2 cellular contexts compared by ENCODE assay signal in the genomic region with DNA sequence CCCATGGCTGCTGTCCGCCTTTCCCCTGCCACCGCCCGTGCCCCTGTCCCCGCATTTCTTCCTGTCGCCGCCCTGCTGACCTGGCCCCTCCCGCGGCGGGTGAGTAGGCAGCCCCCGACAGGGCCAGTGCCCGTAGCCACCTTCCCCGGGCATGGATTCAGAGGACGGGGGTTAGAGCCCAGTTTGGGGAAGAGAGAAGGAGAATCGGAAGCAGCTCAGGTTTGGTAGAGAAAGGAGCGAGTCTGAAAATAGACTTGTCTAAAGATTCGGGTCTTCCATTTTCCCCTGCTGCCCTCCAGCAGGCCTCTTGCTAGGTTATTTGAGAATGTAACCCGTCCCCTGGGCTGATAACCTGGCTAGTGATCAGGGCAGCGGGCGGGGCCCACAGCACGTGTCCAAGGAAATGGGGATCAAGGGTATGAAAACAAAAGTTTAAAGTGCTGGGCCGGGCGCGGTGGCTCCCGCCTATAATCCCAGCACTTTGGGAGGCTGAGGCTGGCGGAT.
TF ChIP-seq lines count a peak whose summit lies in the region.

No MANE protein-coding gene starts in this region.

TF ChIP-seq in SK-N-SH, 30 proteins besides CTCF, POLR2A, EP300 and RAD21 (continued from another document):
- TF ChIP-seq, protein P1, sequence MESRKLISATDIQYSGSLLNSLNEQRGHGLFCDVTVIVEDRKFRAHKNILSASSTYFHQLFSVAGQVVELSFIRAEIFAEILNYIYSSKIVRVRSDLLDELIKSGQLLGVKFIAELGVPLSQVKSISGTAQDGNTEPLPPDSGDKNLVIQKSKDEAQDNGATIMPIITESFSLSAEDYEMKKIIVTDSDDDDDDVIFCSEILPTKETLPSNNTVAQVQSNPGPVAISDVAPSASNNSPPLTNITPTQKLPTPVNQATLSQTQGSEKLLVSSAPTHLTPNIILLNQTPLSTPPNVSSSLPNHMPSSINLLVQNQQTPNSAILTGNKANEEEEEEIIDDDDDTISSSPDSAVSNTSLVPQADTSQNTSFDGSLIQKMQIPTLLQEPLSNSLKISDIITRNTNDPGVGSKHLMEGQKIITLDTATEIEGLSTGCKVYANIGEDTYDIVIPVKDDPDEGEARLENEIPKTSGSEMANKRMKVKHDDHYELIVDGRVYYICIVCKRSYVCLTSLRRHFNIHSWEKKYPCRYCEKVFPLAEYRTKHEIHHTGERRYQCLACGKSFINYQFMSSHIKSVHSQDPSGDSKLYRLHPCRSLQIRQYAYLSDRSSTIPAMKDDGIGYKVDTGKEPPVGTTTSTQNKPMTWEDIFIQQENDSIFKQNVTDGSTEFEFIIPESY (IDR thresholded peaks at IDR 0.05; ENCODE audit: borderline replicate concordance, low read depth), result no peak
- TF ChIP-seq CHD2 (IDR thresholded peaks at IDR 0.05; ENCODE audit: low read length, partially characterized antibody) (no peak), NFIC (IDR thresholded peaks at IDR 0.05; ENCODE audit: borderline replicate concordance) (no peak)

TF ChIP-seq in SK-N-SH treated with all-trans-retinoic acid at 6 μM for 48 hours, 23 proteins besides CTCF, POLR2A, EP300 and RAD21 (continued from another document):
- TF ChIP-seq, protein P2, sequence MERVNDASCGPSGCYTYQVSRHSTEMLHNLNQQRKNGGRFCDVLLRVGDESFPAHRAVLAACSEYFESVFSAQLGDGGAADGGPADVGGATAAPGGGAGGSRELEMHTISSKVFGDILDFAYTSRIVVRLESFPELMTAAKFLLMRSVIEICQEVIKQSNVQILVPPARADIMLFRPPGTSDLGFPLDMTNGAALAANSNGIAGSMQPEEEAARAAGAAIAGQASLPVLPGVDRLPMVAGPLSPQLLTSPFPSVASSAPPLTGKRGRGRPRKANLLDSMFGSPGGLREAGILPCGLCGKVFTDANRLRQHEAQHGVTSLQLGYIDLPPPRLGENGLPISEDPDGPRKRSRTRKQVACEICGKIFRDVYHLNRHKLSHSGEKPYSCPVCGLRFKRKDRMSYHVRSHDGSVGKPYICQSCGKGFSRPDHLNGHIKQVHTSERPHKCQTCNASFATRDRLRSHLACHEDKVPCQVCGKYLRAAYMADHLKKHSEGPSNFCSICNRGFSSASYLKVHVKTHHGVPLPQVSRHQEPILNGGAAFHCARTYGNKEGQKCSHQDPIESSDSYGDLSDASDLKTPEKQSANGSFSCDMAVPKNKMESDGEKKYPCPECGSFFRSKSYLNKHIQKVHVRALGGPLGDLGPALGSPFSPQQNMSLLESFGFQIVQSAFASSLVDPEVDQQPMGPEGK (CRISPR knock-in tag; IDR thresholded peaks at IDR 0.05; ENCODE audit: borderline replicate concordance), result no peak
- TF ChIP-seq ZC3H10 (CRISPR knock-in tag; IDR thresholded peaks at IDR 0.05) (no peak), ZNF70 (CRISPR knock-in tag; IDR thresholded peaks at IDR 0.05) (no peak), CSRNP3 (CRISPR knock-in tag; IDR thresholded peaks at IDR 0.05) (no peak), BACH2 (CRISPR knock-in tag; IDR thresholded peaks at IDR 0.05; ENCODE audit: borderline replicate concordance) (no peak), CSDC2 (CRISPR knock-in tag; IDR thresholded peaks at IDR 0.05) (no peak), ZFP30 (CRISPR knock-in tag; IDR thresholded peaks at IDR 0.05) (no peak)
- TF ChIP-seq, protein P3, sequence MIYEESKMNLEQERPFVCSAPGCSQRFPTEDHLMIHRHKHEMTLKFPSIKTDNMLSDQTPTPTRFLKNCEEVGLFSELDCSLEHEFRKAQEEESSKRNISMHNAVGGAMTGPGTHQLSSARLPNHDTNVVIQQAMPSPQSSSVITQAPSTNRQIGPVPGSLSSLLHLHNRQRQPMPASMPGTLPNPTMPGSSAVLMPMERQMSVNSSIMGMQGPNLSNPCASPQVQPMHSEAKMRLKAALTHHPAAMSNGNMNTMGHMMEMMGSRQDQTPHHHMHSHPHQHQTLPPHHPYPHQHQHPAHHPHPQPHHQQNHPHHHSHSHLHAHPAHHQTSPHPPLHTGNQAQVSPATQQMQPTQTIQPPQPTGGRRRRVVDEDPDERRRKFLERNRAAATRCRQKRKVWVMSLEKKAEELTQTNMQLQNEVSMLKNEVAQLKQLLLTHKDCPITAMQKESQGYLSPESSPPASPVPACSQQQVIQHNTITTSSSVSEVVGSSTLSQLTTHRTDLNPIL (CRISPR knock-in tag; IDR thresholded peaks at IDR 0.05; ENCODE audit: low read depth), result no peak
- TF ChIP-seq, protein P4, sequence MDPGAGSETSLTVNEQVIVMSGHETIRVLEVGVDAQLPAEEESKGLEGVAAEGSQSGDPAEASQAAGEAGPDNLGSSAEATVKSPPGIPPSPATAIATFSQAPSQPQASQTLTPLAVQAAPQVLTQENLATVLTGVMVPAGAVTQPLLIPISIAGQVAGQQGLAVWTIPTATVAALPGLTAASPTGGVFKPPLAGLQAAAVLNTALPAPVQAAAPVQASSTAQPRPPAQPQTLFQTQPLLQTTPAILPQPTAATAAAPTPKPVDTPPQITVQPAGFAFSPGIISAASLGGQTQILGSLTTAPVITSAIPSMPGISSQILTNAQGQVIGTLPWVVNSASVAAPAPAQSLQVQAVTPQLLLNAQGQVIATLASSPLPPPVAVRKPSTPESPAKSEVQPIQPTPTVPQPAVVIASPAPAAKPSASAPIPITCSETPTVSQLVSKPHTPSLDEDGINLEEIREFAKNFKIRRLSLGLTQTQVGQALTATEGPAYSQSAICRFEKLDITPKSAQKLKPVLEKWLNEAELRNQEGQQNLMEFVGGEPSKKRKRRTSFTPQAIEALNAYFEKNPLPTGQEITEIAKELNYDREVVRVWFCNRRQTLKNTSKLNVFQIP (CRISPR knock-in tag; IDR thresholded peaks at IDR 0.05; ENCODE audit: borderline replicate concordance, low read depth), result no peak
